10 cellular contexts compared by ENCODE assay signal in the genomic region with DNA sequence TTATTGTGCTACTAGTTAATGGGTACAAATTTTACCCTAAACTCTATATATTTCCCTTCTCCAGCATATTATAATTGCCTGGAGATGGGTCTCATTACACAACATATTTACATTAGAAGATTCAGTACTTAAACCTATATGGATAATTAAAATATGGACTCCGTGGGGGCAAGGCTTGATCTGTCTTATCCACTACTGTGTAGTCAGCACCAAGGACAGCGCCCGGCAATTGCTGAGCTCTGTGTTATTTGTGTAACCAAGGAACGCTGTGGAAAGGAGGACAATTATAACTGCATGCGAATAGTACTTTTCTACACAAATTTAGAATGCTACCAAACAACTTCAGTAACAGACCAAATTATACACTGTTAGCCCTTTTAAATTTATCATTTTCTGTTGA.
DNase-seq lines count a peak whose midpoint lies in the region; ATAC-seq and TF ChIP-seq lines count a peak whose summit lies in the region.
"Had no signal": no experiment of that assay in that cellular context is flagged by ENCODE, and none has a peak within 500 bp of the region (broad histone marks: within the 10 kb centered on the region; RNA-seq: fewer than 3 reads in every experiment).

No MANE protein-coding gene starts in this region.

- H3K36me3 ChIP-seq in trophoblast cell (ENCODE audit: control insufficient read depth in 1 of 2, insufficient read depth in 2 of 2, low read length in 2 of 2) = no peaks in the 10 kb centered on the region

- H2BK12ac ChIP-seq in trophoblast cell (ENCODE audit: low read length) = no peak overlapping the region

- no peak overlapping the region for H3K4me2 ChIP-seq in trophoblast cell (ENCODE audit: low read length)

- H2BK120ac ChIP-seq in trophoblast cell (ENCODE audit: insufficient read depth, low read length, poor library complexity) = no peak overlapping the region

- no peaks in the 10 kb centered on the region for H3K79me1 ChIP-seq in trophoblast cell (ENCODE audit: low read length)

- no peak overlapping the region for H3K18ac ChIP-seq in trophoblast cell (ENCODE audit: low read length)

- no peak overlapping the region for H4K91ac ChIP-seq in trophoblast cell (ENCODE audit: low read depth, low read length)

- no peaks in the 10 kb centered on the region for H3K4me1 ChIP-seq in trophoblast cell (ENCODE audit: control insufficient read depth in 1 of 2, insufficient read depth in 2 of 2, low read length in 2 of 2)

- H2BK5ac ChIP-seq in trophoblast cell (ENCODE audit: low read depth, low read length, poor library complexity) = no peak overlapping the region

- no peak overlapping the region for H3K9ac ChIP-seq in trophoblast cell (ENCODE audit: low read length)

- no peak overlapping the region for H3K27ac ChIP-seq in trophoblast cell (ENCODE audit: low read depth, low read length)

- H4K8ac ChIP-seq in trophoblast cell (ENCODE audit: low read depth, low read length) = no peak overlapping the region

- no peak overlapping the region for H2AK5ac ChIP-seq in trophoblast cell (ENCODE audit: low read length)

- H4K12ac ChIP-seq in trophoblast cell (ENCODE audit: low read depth, low read length) = no peak overlapping the region

- no peaks in the 10 kb centered on the region for H3K79me2 ChIP-seq in trophoblast cell (ENCODE audit: control insufficient read depth, insufficient read depth, low read length, poor library complexity)

- TF ChIP-seq CTCF in choroid plexus epithelial cell (conservative IDR thresholded peaks at IDR 0.05; ENCODE audit: low read depth, low read length) = no peak

- H3K23ac ChIP-seq in trophoblast cell (ENCODE audit: low read length) = no peak overlapping the region

- H3K9me3 ChIP-seq in trophoblast cell (ENCODE audit: insufficient read depth, low read depth, low read length) = no peaks in the 10 kb centered on the region

- H3K27me3 ChIP-seq in trophoblast cell (ENCODE audit: insufficient read depth, low read length) = no peaks in the 10 kb centered on the region

- no peak overlapping the region for H2AFZ ChIP-seq in trophoblast cell (ENCODE audit: insufficient read depth, low read length, poor library complexity)

- no peak overlapping the region for H3K14ac ChIP-seq in trophoblast cell (ENCODE audit: low read length)

- peak; percentile 33 for DNase-seq in activated CD4-positive, alpha-beta T cell treated with anti-CD3 and anti-CD28 coated beads for 48 hours
- DNase-seq in activated CD4-positive, alpha-beta T cell treated with anti-CD3 and anti-CD28 coated beads for 1 hour = no peak
- DNase-seq in NCI-H226 (peak; percentile 19), choroid plexus epithelial cell (ENCODE audit: low read depth) (peak; percentile 31), trophoblast cell (peak; percentile 4 to 70), NCI-H1417 treated with DMSO at 0.1 percent for 48 hours (lab: John Stamatoyannopoulos, UW) (no peak)
- DNase-seq: NCI-H1694 had no signal

- H3K4ac ChIP-seq in trophoblast cell (ENCODE audit: low read depth, low read length) = no peak overlapping the region

- ATAC-seq in HG02973 (IDR thresholded peaks at IDR 0.05; ENCODE audit: unreplicated experiment) (no peak), GM21423 (IDR thresholded peaks at IDR 0.05; ENCODE audit: unreplicated experiment) (no peak)
- ATAC-seq: sciatic nerve had no signal

- H3K4me3 ChIP-seq in choroid plexus epithelial cell (ENCODE audit: low read depth, low read length) = no peak overlapping the region
- H3K4me3 ChIP-seq in trophoblast cell (ENCODE audit: low read depth, low read length) = no peak overlapping the region

- WGBS in trophoblast cell (ENCODE audit: extremely low coverage, insufficient coverage, insufficient read length) = no CpG with 5 or more reads among the region's 5 CpGs

Comparison
In these comparisons a context has a peak if more than half of its experiments do, and no peak if none do; other contexts are left out.
1. DNase-seq: peak in activated CD4-positive, alpha-beta T cell treated with anti-CD3 and anti-CD28 coated beads for 48 hours (single experiment), NCI-H226 (single experiment), choroid plexus epithelial cell (single experiment) and trophoblast cell (2 of 2); none in activated CD4-positive, alpha-beta T cell treated with anti-CD3 and anti-CD28 coated beads for 1 hour (single experiment) and NCI-H1417 treated with DMSO at 0.1 percent for 48 hours (single experiment).